8 cellular contexts compared by ENCODE assay signal in genomic region chrX:56564921-56565861, GRCh38. TPM values are rescaled to one million over a fixed set of nuclear protein-coding genes. Genes with fewer than 3 reads are reported as not detected.
DNase-seq lines count a peak whose midpoint lies in the region; ATAC-seq and TF ChIP-seq lines count a peak whose summit lies in the region.

No MANE protein-coding gene starts in this region.

- peak overlapping the region; percentile 92 for H3K27ac ChIP-seq in osteoblast (ENCODE audit: low read depth, low read length)

- peaks cover 3% of the 10 kb centered on the region for H3K4me1 ChIP-seq in osteoblast (ENCODE audit: insufficient read depth, low read length)

- H3K4me3 ChIP-seq in osteoblast (ENCODE audit: insufficient read depth, low read length) = peak overlapping the region; percentile 78

- no peaks in the 10 kb centered on the region for H3K27me3 ChIP-seq in osteoblast (ENCODE audit: insufficient read depth, low read length)

- H3K9me3 Mint-ChIP-seq in activated T-cell treated with anti-CD3 and anti-CD28 coated beads, Interleukin-2, amount 50 U/mL, for 4 hours = no peaks in the 10 kb centered on the region

- H3K36me3 ChIP-seq in osteoblast (ENCODE audit: insufficient read depth, low read length) = no peaks in the 10 kb centered on the region

- peak overlapping the region; percentile 72 for H3K4me2 ChIP-seq in osteoblast (ENCODE audit: insufficient read depth, low read length)

- peaks cover 14% of the 10 kb centered on the region for H3K36me3 Mint-ChIP-seq in activated T-cell treated with anti-CD3 and anti-CD28 coated beads, Interleukin-2, amount 50 U/mL, for 4 hours (ENCODE audit: insufficient read depth)

- H3K4me3 Mint-ChIP-seq in activated T-cell treated with anti-CD3 and anti-CD28 coated beads, Interleukin-2, amount 50 U/mL, for 4 hours = peak overlapping the region; percentile 90

- DNase-seq in activated T-cell treated with anti-CD3 and anti-CD28 coated beads, Interleukin-2, amount 50 U/mL, for 4 hours = no peak
- no peak for DNase-seq in activated T-cell treated with anti-CD3 and anti-CD28 coated beads, Interleukin-2, amount 50 U/mL, for 1 hour
- DNase-seq in SK-N-DZ (ENCODE audit: low spot score) = peak; percentile 6
- DNase-seq in erythroblast (lab: John Stamatoyannopoulos, UW) = peak; percentile 31 to 41
- DNase-seq in osteoblast (ENCODE audit: insufficient read length, low spot score, missing footprints) = peak; percentile 44
- DNase-seq in cerebellar cortex (ENCODE audit: low spot score) = no peak

- peaks cover 12% of the 10 kb centered on the region for H4K20me1 ChIP-seq in osteoblast (ENCODE audit: insufficient read depth, low read length)

- no peaks in the 10 kb centered on the region for H3K9me3 ChIP-seq in osteoblast (ENCODE audit: low read depth, low read length)

- no peak for TF ChIP-seq POLR2A in erythroblast (IDR thresholded peaks at IDR 0.05; ENCODE audit: low read length)

- no peak overlapping the region for H2AFZ ChIP-seq in osteoblast (ENCODE audit: low read length)

- peaks cover 25% of the 10 kb centered on the region for H3K4me1 Mint-ChIP-seq in activated T-cell treated with anti-CD3 and anti-CD28 coated beads, Interleukin-2, amount 50 U/mL, for 4 hours (ENCODE audit: low read depth)

- peak in 1 of 2 donors; percentile 2 for ATAC-seq in activated T-cell treated with anti-CD3 and anti-CD28 coated beads, Interleukin-2, amount 50 U/mL, for 4 hours
- ATAC-seq in GM19023 (IDR thresholded peaks at IDR 0.05; ENCODE audit: unreplicated experiment) = no peak
- ATAC-seq in GM18861 (IDR thresholded peaks at IDR 0.05; ENCODE audit: unreplicated experiment) = no peak

- H3K27me3 Mint-ChIP-seq in activated T-cell treated with anti-CD3 and anti-CD28 coated beads, Interleukin-2, amount 50 U/mL, for 4 hours (ENCODE audit: low read depth) = no peaks in the 10 kb centered on the region

- TF ChIP-seq CTCF in osteoblast (IDR thresholded peaks at IDR 0.05; ENCODE audit: extremely low read depth, low read depth, low read length) = no peak

- peaks cover 40% of the 10 kb centered on the region for H3K79me2 ChIP-seq in osteoblast (ENCODE audit: insufficient read depth, low read length)

RNA-seq across cellular contexts. Expression of gene UBQLN2, which starts 1.8 kb away (rescaled TPM):
- 10 to 100 TPM; 42.3 to 45.4 (median 42.6) TPM for total RNA-seq in activated T-cell treated with anti-CD3 and anti-CD28 coated beads, Interleukin-2, amount 50 U/mL, for 4 hours
- 16.5 and 17.2 TPM in 2 replicates for polyA plus RNA-seq in SK-N-DZ (2014; cell fraction: cytosol; rRNA removed)
- polyA plus RNA-seq in SK-N-DZ (2014; cell fraction: nucleus; rRNA removed) = 4.3 and 11.6 TPM in 2 replicates
- total RNA-seq in osteoblast = 11.2 and 13.6 TPM in 2 replicates

Comparison
In these comparisons a context has a peak if more than half of its experiments do, and no peak if none do; other contexts are left out.
1. DNase-seq: peak in SK-N-DZ (single experiment), erythroblast (2 of 2) and osteoblast (single experiment); none in activated T-cell treated with anti-CD3 and anti-CD28 coated beads, Interleukin-2, amount 50 U/mL, for 4 hours (single experiment), activated T-cell treated with anti-CD3 and anti-CD28 coated beads, Interleukin-2, amount 50 U/mL, for 1 hour (single experiment) and cerebellar cortex (single experiment).